Comparison of ENCODE assay signal across 1 cellular context in the genomic region with DNA sequence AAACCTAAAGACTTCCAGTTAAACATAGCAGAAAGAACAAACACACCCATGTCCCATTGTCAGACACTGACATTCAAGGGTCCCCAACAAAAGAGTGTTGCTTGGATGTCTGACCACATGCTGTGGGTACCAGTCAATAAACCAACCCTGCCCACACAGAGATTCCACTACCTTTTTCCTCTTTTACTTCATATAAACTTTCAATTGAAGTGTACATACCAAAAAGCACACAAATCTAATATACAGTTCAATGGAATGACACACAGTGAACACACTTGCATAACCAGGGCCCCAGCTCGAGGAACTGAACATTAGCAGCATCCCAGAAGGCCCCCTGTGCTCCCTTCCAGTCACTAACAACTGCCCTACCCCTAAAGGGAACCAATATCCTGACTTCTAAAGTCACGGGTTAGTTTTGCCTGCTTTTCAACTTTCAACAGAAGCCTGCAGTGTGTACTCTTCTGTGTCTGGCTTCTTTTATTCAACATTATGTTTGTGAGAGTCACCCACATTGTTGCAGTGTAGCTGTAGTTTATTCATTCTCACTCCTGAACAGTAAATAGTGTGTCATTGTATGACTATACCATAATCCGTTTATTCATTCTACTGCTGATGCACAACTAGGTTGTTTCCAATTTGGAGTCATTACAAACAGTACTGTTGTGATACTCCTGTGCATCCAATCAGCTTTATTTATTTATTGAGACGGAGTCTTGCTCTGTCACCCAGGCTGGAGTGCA.
TF ChIP-seq lines count a peak whose summit lies in the region.

No MANE protein-coding gene starts in this region.

TF ChIP-seq in WTC11, 78 proteins besides CTCF, POLR2A, EP300 and RAD21 (continued from another document):
- TF ChIP-seq, protein P1, sequence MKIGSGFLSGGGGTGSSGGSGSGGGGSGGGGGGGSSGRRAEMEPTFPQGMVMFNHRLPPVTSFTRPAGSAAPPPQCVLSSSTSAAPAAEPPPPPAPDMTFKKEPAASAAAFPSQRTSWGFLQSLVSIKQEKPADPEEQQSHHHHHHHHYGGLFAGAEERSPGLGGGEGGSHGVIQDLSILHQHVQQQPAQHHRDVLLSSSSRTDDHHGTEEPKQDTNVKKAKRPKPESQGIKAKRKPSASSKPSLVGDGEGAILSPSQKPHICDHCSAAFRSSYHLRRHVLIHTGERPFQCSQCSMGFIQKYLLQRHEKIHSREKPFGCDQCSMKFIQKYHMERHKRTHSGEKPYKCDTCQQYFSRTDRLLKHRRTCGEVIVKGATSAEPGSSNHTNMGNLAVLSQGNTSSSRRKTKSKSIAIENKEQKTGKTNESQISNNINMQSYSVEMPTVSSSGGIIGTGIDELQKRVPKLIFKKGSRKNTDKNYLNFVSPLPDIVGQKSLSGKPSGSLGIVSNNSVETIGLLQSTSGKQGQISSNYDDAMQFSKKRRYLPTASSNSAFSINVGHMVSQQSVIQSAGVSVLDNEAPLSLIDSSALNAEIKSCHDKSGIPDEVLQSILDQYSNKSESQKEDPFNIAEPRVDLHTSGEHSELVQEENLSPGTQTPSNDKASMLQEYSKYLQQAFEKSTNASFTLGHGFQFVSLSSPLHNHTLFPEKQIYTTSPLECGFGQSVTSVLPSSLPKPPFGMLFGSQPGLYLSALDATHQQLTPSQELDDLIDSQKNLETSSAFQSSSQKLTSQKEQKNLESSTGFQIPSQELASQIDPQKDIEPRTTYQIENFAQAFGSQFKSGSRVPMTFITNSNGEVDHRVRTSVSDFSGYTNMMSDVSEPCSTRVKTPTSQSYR (CRISPR knock-in tag; IDR thresholded peaks at IDR 0.05), result no peak
- TF ChIP-seq, protein P2, sequence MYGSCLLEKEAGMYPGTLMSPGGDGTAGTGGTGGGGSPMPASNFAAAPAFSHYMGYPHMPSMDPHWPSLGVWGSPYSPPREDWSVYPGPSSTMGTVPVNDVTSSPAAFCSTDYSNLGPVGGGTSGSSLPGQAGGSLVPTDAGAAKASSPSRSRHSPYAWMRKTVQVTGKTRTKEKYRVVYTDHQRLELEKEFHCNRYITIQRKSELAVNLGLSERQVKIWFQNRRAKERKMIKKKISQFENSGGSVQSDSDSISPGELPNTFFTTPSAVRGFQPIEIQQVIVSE (CRISPR knock-in tag; IDR thresholded peaks at IDR 0.05; ENCODE audit: borderline replicate concordance), result no peak
- TF ChIP-seq, protein P3, sequence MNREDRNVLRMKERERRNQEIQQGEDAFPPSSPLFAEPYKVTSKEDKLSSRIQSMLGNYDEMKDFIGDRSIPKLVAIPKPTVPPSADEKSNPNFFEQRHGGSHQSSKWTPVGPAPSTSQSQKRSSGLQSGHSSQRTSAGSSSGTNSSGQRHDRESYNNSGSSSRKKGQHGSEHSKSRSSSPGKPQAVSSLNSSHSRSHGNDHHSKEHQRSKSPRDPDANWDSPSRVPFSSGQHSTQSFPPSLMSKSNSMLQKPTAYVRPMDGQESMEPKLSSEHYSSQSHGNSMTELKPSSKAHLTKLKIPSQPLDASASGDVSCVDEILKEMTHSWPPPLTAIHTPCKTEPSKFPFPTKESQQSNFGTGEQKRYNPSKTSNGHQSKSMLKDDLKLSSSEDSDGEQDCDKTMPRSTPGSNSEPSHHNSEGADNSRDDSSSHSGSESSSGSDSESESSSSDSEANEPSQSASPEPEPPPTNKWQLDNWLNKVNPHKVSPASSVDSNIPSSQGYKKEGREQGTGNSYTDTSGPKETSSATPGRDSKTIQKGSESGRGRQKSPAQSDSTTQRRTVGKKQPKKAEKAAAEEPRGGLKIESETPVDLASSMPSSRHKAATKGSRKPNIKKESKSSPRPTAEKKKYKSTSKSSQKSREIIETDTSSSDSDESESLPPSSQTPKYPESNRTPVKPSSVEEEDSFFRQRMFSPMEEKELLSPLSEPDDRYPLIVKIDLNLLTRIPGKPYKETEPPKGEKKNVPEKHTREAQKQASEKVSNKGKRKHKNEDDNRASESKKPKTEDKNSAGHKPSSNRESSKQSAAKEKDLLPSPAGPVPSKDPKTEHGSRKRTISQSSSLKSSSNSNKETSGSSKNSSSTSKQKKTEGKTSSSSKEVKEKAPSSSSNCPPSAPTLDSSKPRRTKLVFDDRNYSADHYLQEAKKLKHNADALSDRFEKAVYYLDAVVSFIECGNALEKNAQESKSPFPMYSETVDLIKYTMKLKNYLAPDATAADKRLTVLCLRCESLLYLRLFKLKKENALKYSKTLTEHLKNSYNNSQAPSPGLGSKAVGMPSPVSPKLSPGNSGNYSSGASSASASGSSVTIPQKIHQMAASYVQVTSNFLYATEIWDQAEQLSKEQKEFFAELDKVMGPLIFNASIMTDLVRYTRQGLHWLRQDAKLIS (CRISPR knock-in tag; IDR thresholded peaks at IDR 0.05; ENCODE audit: borderline replicate concordance), result no peak
- TF ChIP-seq, protein P4, sequence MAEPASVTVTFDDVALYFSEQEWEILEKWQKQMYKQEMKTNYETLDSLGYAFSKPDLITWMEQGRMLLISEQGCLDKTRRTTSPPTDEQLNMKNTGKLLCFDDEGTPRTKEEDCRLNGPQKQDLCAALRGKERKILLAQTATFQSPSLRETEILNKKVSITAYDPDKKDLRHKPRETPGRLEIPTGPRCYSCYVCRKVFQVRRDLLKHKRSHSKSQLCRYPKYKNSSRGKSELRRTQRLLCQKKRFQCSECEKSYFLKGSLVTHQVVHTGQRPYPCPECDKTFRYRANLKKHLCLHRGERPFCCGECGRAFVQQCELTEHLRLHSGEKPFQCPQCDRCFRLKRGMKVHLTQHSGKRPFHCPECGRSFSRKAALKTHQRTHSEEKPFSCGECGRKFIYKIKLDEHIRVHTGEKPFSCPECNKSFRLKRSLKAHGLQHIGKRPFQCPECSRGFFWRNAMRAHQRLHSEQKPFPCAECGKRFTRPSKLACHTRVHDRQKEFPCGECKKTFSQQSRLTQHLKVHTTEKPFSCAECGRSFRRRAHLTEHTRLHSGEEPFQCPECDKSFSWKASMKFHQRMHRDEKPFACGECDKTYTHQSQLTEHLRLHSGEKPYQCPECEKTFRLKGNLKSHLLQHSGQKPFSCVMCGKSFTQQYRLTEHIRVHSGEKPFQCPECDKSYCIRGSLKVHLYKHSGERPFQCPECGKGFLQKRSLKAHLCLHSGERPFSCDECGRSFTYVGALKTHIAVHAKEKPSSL (CRISPR knock-in tag; conservative IDR thresholded peaks at IDR 0.05), result no peak
- no peak for TF ChIP-seq ATF1 (CRISPR knock-in tag; IDR thresholded peaks at IDR 0.05)
- TF ChIP-seq ESRRA (CRISPR knock-in tag; IDR thresholded peaks at IDR 0.05; ENCODE audit: borderline replicate concordance), result no peak
- TF ChIP-seq SP1 (CRISPR knock-in tag; conservative IDR thresholded peaks at IDR 0.05), result no peak
- no peak for TF ChIP-seq FOXK1 (CRISPR knock-in tag; IDR thresholded peaks at IDR 0.05)
- no peak for TF ChIP-seq ZNF219 (CRISPR knock-in tag; IDR thresholded peaks at IDR 0.05; ENCODE audit: borderline replicate concordance)
- no peak for TF ChIP-seq ELF4 (CRISPR knock-in tag; IDR thresholded peaks at IDR 0.05; ENCODE audit: low read depth)
- no peak for TF ChIP-seq TEAD1 (CRISPR knock-in tag; IDR thresholded peaks at IDR 0.05)
TF ChIP-seq in WTC11: peak in this region for 0.
